ENCODE assay signal across 10 cellular contexts in genomic region chr22:31296258-31296657, GRCh38. TPM values are rescaled to one million over a fixed set of nuclear protein-coding genes. Genes with fewer than 3 reads are reported as not detected.
DNase-seq lines count a peak whose midpoint lies in the region; ATAC-seq and TF ChIP-seq lines count a peak whose summit lies in the region.
"Had no signal": no experiment of that assay in that cellular context is flagged by ENCODE, and none has a peak within 500 bp of the region (broad histone marks: within the 10 kb centered on the region; RNA-seq: fewer than 3 reads in every experiment).

No MANE protein-coding gene starts in this region.

- no peak for DNase-seq in natural killer cell treated with Interleukin-12 subunit alpha and Interleukin-12 subunit beta and Interleukin-15 and Interleukin-18, amount 100 ng/mL, for 72 hours (ENCODE audit: low spot score)
- DNase-seq in natural killer cell (no peak), choroid plexus epithelial cell (ENCODE audit: low read depth) (peak; percentile 54), myocyte (ENCODE audit: low read depth) (peak; percentile 11), NCI-H82 treated with DMSO at 0.1 percent for 48 hours (lab: John Stamatoyannopoulos, UW; ENCODE audit: unreplicated experiment) (no peak), H7 (no peak), NCI-H748 treated with DMSO at 0.1 percent for 48 hours (lab: John Stamatoyannopoulos, UW) (no peak)
- DNase-seq: anterior cingulate cortex, NCI-H1417 had no signal

- intact Hi-C loops in natural killer cell (cut with micrococcal nuclease) = no loop called here

- H3K4me1 Mint-ChIP-seq in natural killer cell treated with Interleukin-12 subunit alpha and Interleukin-12 subunit beta and Interleukin-15 and Interleukin-18, amount 100 ng/mL, for 72 hours (ENCODE audit: low read depth in 2 of 2) = peaks cover 21 to 30% of the 10 kb centered on the region in 2 donors
- H3K4me1 Mint-ChIP-seq in natural killer cell = peaks cover 11 to 16% of the 10 kb centered on the region in 2 donors

- peak overlapping the region in 1 of 2 donors; percentile 10 for H3K27ac Mint-ChIP-seq in natural killer cell treated with Interleukin-12 subunit alpha and Interleukin-12 subunit beta and Interleukin-15 and Interleukin-18, amount 100 ng/mL, for 72 hours
- H3K27ac Mint-ChIP-seq in natural killer cell = no peak overlapping the region

- no peaks in the 10 kb centered on the region for H3K9me3 Mint-ChIP-seq in natural killer cell treated with Interleukin-12 subunit alpha and Interleukin-12 subunit beta and Interleukin-15 and Interleukin-18, amount 100 ng/mL, for 72 hours
- H3K9me3 Mint-ChIP-seq in natural killer cell = no peaks in the 10 kb centered on the region

- H3K4me3 ChIP-seq in choroid plexus epithelial cell (ENCODE audit: low read depth, low read length) = no peak overlapping the region
- H3K4me3 ChIP-seq in H7 (ENCODE audit: insufficient read depth, low read depth, low read length) = no peak overlapping the region

- TF ChIP-seq CTCF in natural killer cell (IDR thresholded peaks at IDR 0.05) = no peak
- no peak for TF ChIP-seq CTCF in choroid plexus epithelial cell (conservative IDR thresholded peaks at IDR 0.05; ENCODE audit: low read depth, low read length)

- peak overlapping the region; percentile 11 for H3K4me3 Mint-ChIP-seq in natural killer cell treated with Interleukin-12 subunit alpha and Interleukin-12 subunit beta and Interleukin-15 and Interleukin-18, amount 100 ng/mL, for 72 hours
- no peak overlapping the region for H3K4me3 Mint-ChIP-seq in natural killer cell

- peak in 1 of 2 donors; percentile 34 for ATAC-seq in natural killer cell treated with Interleukin-12 subunit alpha and Interleukin-12 subunit beta and Interleukin-15 and Interleukin-18, amount 100 ng/mL, for 72 hours
- ATAC-seq in natural killer cell = no peak
- ATAC-seq in GM18520 (IDR thresholded peaks at IDR 0.05; ENCODE audit: unreplicated experiment) = no peak

- H3K36me3 Mint-ChIP-seq in natural killer cell treated with Interleukin-12 subunit alpha and Interleukin-12 subunit beta and Interleukin-15 and Interleukin-18, amount 100 ng/mL, for 72 hours = no peaks in the 10 kb centered on the region
- no peaks in the 10 kb centered on the region for H3K36me3 Mint-ChIP-seq in natural killer cell

- no peaks in the 10 kb centered on the region for H3K27me3 Mint-ChIP-seq in natural killer cell treated with Interleukin-12 subunit alpha and Interleukin-12 subunit beta and Interleukin-15 and Interleukin-18, amount 100 ng/mL, for 72 hours
- no peaks in the 10 kb centered on the region for H3K27me3 Mint-ChIP-seq in natural killer cell (ENCODE audit: low read depth in 2 of 2)

- H3K27me3 ChIP-seq in H7 (ENCODE audit: control insufficient read depth, insufficient read depth, low read length) = peaks cover 7% of the 10 kb centered on the region

- H3K36me3 ChIP-seq in H7 (replicated peaks; ENCODE audit: control insufficient read depth, insufficient read depth, low read length) = no peaks in the 10 kb centered on the region

RNA-seq across cellular contexts. Expression of gene PIK3IP1, which starts 4.0 kb away (rescaled TPM):
- 1 to 10 TPM in 1 of 2 donors, under 1 TPM in 1; 0.74 to 1.0 TPM for total RNA-seq in natural killer cell treated with Interleukin-12 subunit alpha and Interleukin-12 subunit beta and Interleukin-15 and Interleukin-18, amount 100 ng/mL, for 72 hours
- total RNA-seq in natural killer cell = 100 to 1,000 TPM; 132 to 180 (median 161) TPM
- total RNA-seq in myocyte = 10.9 and 16.0 TPM in 2 replicates
- polyA plus RNA-seq in myocyte (2012) = 33.3 TPM
- total RNA-seq in H7 (2014; rRNA removed; shearing (Covaris generic)) = 0.76 and 3.9 TPM in 2 replicates

RNA-seq across cellular contexts. Expression of gene PATZ1, which starts 49.9 kb away (rescaled TPM):
- 10 to 100 TPM; 13.9 to 34.1 TPM for total RNA-seq in natural killer cell treated with Interleukin-12 subunit alpha and Interleukin-12 subunit beta and Interleukin-15 and Interleukin-18, amount 100 ng/mL, for 72 hours
- 10 to 100 TPM; 31.5 to 39.2 (median 37.3) TPM for total RNA-seq in natural killer cell
- total RNA-seq in myocyte = 8.8 and 11.6 TPM in 2 replicates
- polyA plus RNA-seq in myocyte (2012) = 9.9 TPM
- total RNA-seq in H7 (2014; rRNA removed; shearing (Covaris generic)) = 43.0 and 44.2 TPM in 2 replicates

Comparison
In these comparisons a context has a peak if more than half of its experiments do, and no peak if none do; other contexts are left out.
1. DNase-seq: peak in choroid plexus epithelial cell (single experiment) and myocyte (single experiment); none in natural killer cell treated with Interleukin-12 subunit alpha and Interleukin-12 subunit beta and Interleukin-15 and Interleukin-18, amount 100 ng/mL, for 72 hours (single experiment), natural killer cell (single experiment), NCI-H82 treated with DMSO at 0.1 percent for 48 hours (single experiment), H7 (single experiment) and NCI-H748 treated with DMSO at 0.1 percent for 48 hours (single experiment).